In the genomic region with DNA sequence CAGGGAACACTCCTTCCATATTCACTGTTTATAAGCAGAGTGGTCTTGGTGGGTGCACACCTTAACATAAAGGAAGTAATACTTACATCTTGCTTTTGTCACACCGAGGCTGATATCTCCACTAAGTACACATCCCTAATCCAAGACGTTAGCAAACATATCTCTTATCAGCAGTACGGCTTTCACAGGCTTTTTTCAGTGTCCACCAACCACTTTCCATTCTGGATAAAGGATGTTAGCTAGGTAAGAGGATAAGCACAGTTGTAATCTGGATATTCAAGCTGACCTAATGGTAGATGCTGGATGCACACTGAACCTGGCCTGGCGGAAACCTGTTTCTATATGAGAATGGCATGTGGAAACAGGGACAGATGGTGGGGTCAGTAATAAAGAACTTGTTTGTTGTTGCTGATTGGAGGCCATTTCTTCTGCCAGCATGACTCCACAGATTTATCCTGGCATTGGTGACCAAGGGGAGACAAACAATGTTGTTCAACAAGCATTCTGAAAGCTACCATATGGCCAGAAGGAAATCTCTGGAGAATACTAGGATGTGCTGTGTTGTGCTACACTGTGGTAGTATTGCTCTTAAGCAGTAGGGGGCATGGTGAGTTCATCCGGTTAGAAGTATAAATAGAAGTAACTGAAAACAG, we compare ENCODE assay signal across 8 cellular contexts.
DNase-seq lines count a peak whose midpoint lies in the region; ATAC-seq and TF ChIP-seq lines count a peak whose summit lies in the region.

No MANE protein-coding gene starts in this region.

- H3K27ac ChIP-seq in A673 (ENCODE audit: low read depth, low read length, poor library complexity, severe bottlenecking): peak overlapping the region; percentile 55
- no peak overlapping the region for H3K27ac ChIP-seq in HEK293 (ENCODE audit: extremely low read depth, low read depth, low read length)
- H3K27ac ChIP-seq in lung (ENCODE audit: low read depth in 1 of 2, low read length in 1 of 2): no peak overlapping the region
- H3K27ac ChIP-seq in uterus: no peak overlapping the region

- 57 to 58% methylated on average over 5 of the region's 5 CpGs for WGBS in lung, 2 donors

- no peaks in the 10 kb centered on the region for H3K9me3 ChIP-seq in A673 (ENCODE audit: low read depth, low read length, poor library complexity, severe bottlenecking)
- no peaks in the 10 kb centered on the region for H3K9me3 ChIP-seq in HEK293 (ENCODE audit: control insufficient read depth, insufficient read depth, low read depth, low read length)
- H3K9me3 ChIP-seq in lung (ENCODE audit: control insufficient read depth in 2 of 2, insufficient read depth in 1 of 2, low read length in 1 of 2): no peaks in the 10 kb centered on the region
- H3K9me3 ChIP-seq in uterus: no peaks in the 10 kb centered on the region

- intact Hi-C loops in A673 (cut with micrococcal nuclease; ENCODE audit: unreplicated experiment): loop anchor here (5.0 kb wide), 1 partner anchor 171 kb away; no protein-coding TSS in a partner anchor
- intact Hi-C loops in uterus (cut with DNase I; ENCODE audit: low total_unique reads): no loop called here

- POLR2A ChIA-PET in A673 (lab: Charles Lee; ENCODE audit: low non-redundant PET): interaction anchor here (0.6 kb wide), 1 partner anchor 144 kb away, joined by 3 read pairs; no protein-coding TSS in a partner anchor
- POLR2A ChIA-PET in HEK293 (lab: Yijun Ruan, JAX): no interaction called here

- CTCF ChIA-PET in A673 (lab: Charles Lee) (interaction anchor here (0.8 to 1.5 kb wide), 4 partner anchors 12 to 1330 kb away, joined by 3 to 7 read pairs (median 3); no protein-coding TSS in a partner anchor), HEK293 (lab: Yijun Ruan, JAX) (interaction anchor here (0.6 to 1.9 kb wide), 11 partner anchors 11 to 1329 kb away, joined by 3 to 11 read pairs (median 3); no protein-coding TSS in a partner anchor)

- H3K27me3 ChIP-seq in A673 (replicated peaks; ENCODE audit: insufficient read depth, low read depth, low read length, poor library complexity) (no peaks in the 10 kb centered on the region), lung (ENCODE audit: control insufficient read depth, insufficient read depth) (no peaks in the 10 kb centered on the region), uterus (no peaks in the 10 kb centered on the region)

- DNase-seq in A673 (ENCODE audit: low spot score) (peak; percentile 94), GM10266 (ENCODE audit: extremely low spot score) (peak; percentile 40), LoVo (ENCODE audit: low spot score) (peak; percentile 24), dermis blood vessel endothelial cell (peak; percentile 92), lung (ENCODE audit: low spot score) (no peak), uterus (peak in 1 of 2 donors; percentile 18)

- TF ChIP-seq POLR2A in uterus (IDR thresholded peaks at IDR 0.05): no peak

- H3K4me3 ChIP-seq in A673 (ENCODE audit: low read depth, low read length, poor library complexity, severe bottlenecking) (peak overlapping the region; percentile 17), HEK293 (ENCODE audit: low read depth, low read length) (no peak overlapping the region), lung (no peak overlapping the region), uterus (no peak overlapping the region)

- TF ChIP-seq CTCF in A673 (conservative IDR thresholded peaks at IDR 0.05; ENCODE audit: low read depth, low read length) (peak; percentile 80), GM10266 (IDR thresholded peaks at IDR 0.05; ENCODE audit: control insufficient read depth, insufficient read depth, low read depth, missing control alignments) (peak; percentile 71), HEK293 (tag by site-specific recombination; IDR thresholded peaks at IDR 0.05) (no peak), lung (IDR thresholded peaks at IDR 0.05; ENCODE audit: control extremely low read depth, extremely low read depth) (peak; percentile 21), uterus (IDR thresholded peaks at IDR 0.05) (peak; percentile 39 to 57 (median 48))

- H3K4me1 ChIP-seq in A673 (ENCODE audit: insufficient read depth, low read length, poor library complexity, severe bottlenecking) (peaks cover 16% of the 10 kb centered on the region), HEK293 (ENCODE audit: control insufficient read depth, insufficient read depth, low read length) (no peaks in the 10 kb centered on the region), lung (ENCODE audit: control insufficient read depth in 2 of 2, insufficient read depth in 2 of 2, low read length in 2 of 2) (peaks cover 0 to 1% of the 10 kb centered on the region in 2 donors), uterus (no peaks in the 10 kb centered on the region)

- no TSS peak for BruUV-seq in A673 (replicated peaks; lab: Mats Ljungman, UMichigan)

- no peak for ATAC-seq in lung (ENCODE audit: insufficient read depth, low FRiP score)

- H3K36me3 ChIP-seq in A673 (ENCODE audit: insufficient read depth, low read length, poor library complexity, severe bottlenecking) (no peaks in the 10 kb centered on the region), HEK293 (ENCODE audit: control insufficient read depth in 2 of 2, insufficient read depth in 1 of 2, low read length in 2 of 2) (no peaks in the 10 kb centered on the region), lung (ENCODE audit: control insufficient read depth in 2 of 2, insufficient read depth in 2 of 2, low read length in 2 of 2) (no peaks in the 10 kb centered on the region), uterus (no peaks in the 10 kb centered on the region)

TF ChIP-seq in HEK293, 187 proteins besides CTCF, POLR2A, EP300 and RAD21:
- TF ChIP-seq SP3 (tag by site-specific recombination; IDR thresholded peaks at IDR 0.05) (no peak), ZNF433 (tag by site-specific recombination; IDR thresholded peaks at IDR 0.05; ENCODE audit: low read depth) (no peak), ZNF791 (tag by site-specific recombination; IDR thresholded peaks at IDR 0.05) (no peak), ZNF416 (tag by site-specific recombination; IDR thresholded peaks at IDR 0.05) (no peak), ZNF692 (tag by site-specific recombination; IDR thresholded peaks at IDR 0.05) (no peak), ZNF654 (tag by site-specific recombination; IDR thresholded peaks at IDR 0.05; ENCODE audit: low read depth) (peak; percentile 26; the same call in 1 of the 2 replicates), ZNF610 (tag by site-specific recombination; IDR thresholded peaks at IDR 0.05; ENCODE audit: borderline replicate concordance) (no peak), ZNF544 (tag by site-specific recombination; IDR thresholded peaks at IDR 0.05) (no peak)

TF ChIP-seq in PFSK-1, 5 proteins besides CTCF, POLR2A, EP300 and RAD21:
- TF ChIP-seq POLR2AphosphoS5 (IDR thresholded peaks at IDR 0.05; ENCODE audit: low read depth, low read length): no peak
- TF ChIP-seq FOXP2 (optimal IDR thresholded peaks at IDR 0.05; ENCODE audit: borderline replicate concordance, extremely low read depth, extremely low read length, insufficient read depth): no peak
- 0 out of 2 replicates have a peak, but pooled peaks have one; percentile 58 for TF ChIP-seq SIN3A (IDR thresholded peaks at IDR 0.05; ENCODE audit: borderline replicate concordance, insufficient read depth, low read length)
- TF ChIP-seq REST (IDR thresholded peaks at IDR 0.05; ENCODE audit: insufficient read depth in 1 of 2, low read depth in 2 of 2, low read length in 2 of 2): no peak
- TF ChIP-seq TAF1 (IDR thresholded peaks at IDR 0.05; ENCODE audit: borderline replicate concordance, insufficient read depth, low read length): no peak
TF ChIP-seq in PFSK-1: peak in this region for 1.
